In genomic region chr3:24111711-24112110, GRCh38 we compare ENCODE assay signal across 15 cellular contexts.
DNase-seq lines count a peak whose midpoint lies in the region; ATAC-seq, FAIRE-seq and TF ChIP-seq lines count a peak whose summit lies in the region.
"Had no signal": no experiment of that assay in that cellular context is flagged by ENCODE, and none has a peak within 500 bp of the region (broad histone marks: within the 10 kb centered on the region; RNA-seq: fewer than 3 reads in every experiment).

No MANE protein-coding gene starts in this region.

- no TSS peak for BruUV-seq in HepG2 (replicated peaks; lab: Mats Ljungman, UMichigan)

- H3F3A ChIP-seq in neural progenitor cell (ENCODE audit: low read depth), result no peaks in the 10 kb centered on the region

- CTCF ChIA-PET in HepG2 (lab: Yijun Ruan, JAX; ENCODE audit: low intra/inter-chr PET ratio, low total read pairs), result no interaction called here

- TF ChIP-seq EP300 in HepG2 (IDR thresholded peaks at IDR 0.05; ENCODE audit: low read depth in 2 of 2, low read length in 2 of 2) (no peak), HepG2 (CRISPR knock-in tag; IDR thresholded peaks at IDR 0.05; ENCODE audit: borderline replicate concordance) (no peak)

- DNase-seq in HepG2 (ENCODE audit: low spot score), result no peak
- no peak for DNase-seq in right lobe of liver
- DNase-seq in epithelial cell of esophagus (ENCODE audit: low read depth), result peak; percentile 24
- no peak for DNase-seq in neural progenitor cell (ENCODE audit: low spot score)
- no peak for DNase-seq in COR-L47 (lab: John Stamatoyannopoulos, UW)
- no peak for DNase-seq in AG08396 (ENCODE audit: low spot score)
- DNase-seq: Calu3; CD4-positive, CD25-positive, alpha-beta regulatory T cell; DMS 273 treated with DMSO at 0.1 percent for 48 hours; GOT3; H9 had no signal

- H3K27ac Mint-ChIP-seq in neural progenitor cell, result no peak overlapping the region
- H3K27ac Mint-ChIP-seq: CD4-positive, CD25-positive, alpha-beta regulatory T cell; H9; IgD-negative memory B cell had no signal

- H3K9me3 Mint-ChIP-seq in neural progenitor cell, result no peaks in the 10 kb centered on the region
- H3K9me3 Mint-ChIP-seq: CD4-positive, CD25-positive, alpha-beta regulatory T cell; H9; IgD-negative memory B cell had no signal

- no peak for FAIRE-seq in HepG2 (lab: Jason Lieb, UNC)

- no peak overlapping the region for H3K4me2 ChIP-seq in HepG2 (ENCODE audit: low read depth, low read length)
- no peak overlapping the region for H3K4me2 ChIP-seq in neural progenitor cell
- H3K4me2 ChIP-seq: BLaER1 treated with 17β-estradiol and CSF1 and Interleukin-3, amounts not matched to agents 10 nM and 100 nM had no signal

- H3K9me3 ChIP-seq in HepG2 (ENCODE audit: low read length) (no peaks in the 10 kb centered on the region), right lobe of liver (no peaks in the 10 kb centered on the region), neural progenitor cell (ENCODE audit: low read depth) (no peaks in the 10 kb centered on the region)
- H3K9me3 ChIP-seq: BLaER1 treated with 17β-estradiol and CSF1 and Interleukin-3, amounts not matched to agents 10 nM and 100 nM had no signal

- H3K4me3 Mint-ChIP-seq in neural progenitor cell, result no peak overlapping the region
- H3K4me3 Mint-ChIP-seq: CD4-positive, CD25-positive, alpha-beta regulatory T cell; H9; IgD-negative memory B cell had no signal

- H3K36me3 Mint-ChIP-seq in neural progenitor cell, result no peaks in the 10 kb centered on the region
- H3K36me3 Mint-ChIP-seq: CD4-positive, CD25-positive, alpha-beta regulatory T cell; IgD-negative memory B cell had no signal

- H3K9ac ChIP-seq in HepG2 (ENCODE audit: insufficient read depth, low read depth, low read length) (no peak overlapping the region), neural progenitor cell (no peak overlapping the region)
- H3K9ac ChIP-seq: BLaER1 treated with 17β-estradiol and CSF1 and Interleukin-3, amounts not matched to agents 10 nM and 100 nM had no signal

- TF ChIP-seq POLR2A in HepG2 (IDR thresholded peaks at IDR 0.05; ENCODE audit: insufficient read depth in 1 of 2, low read depth in 2 of 2, low read length in 2 of 2) (no peak), right lobe of liver (IDR thresholded peaks at IDR 0.05) (no peak)

- H4K20me1 ChIP-seq in HepG2 (ENCODE audit: insufficient read depth, low read length), result no peaks in the 10 kb centered on the region
- no peaks in the 10 kb centered on the region for H4K20me1 ChIP-seq in neural progenitor cell (ENCODE audit: low read depth)
- H4K20me1 ChIP-seq: BLaER1 treated with 17β-estradiol and CSF1 and Interleukin-3, amounts not matched to agents 10 nM and 100 nM had no signal

- H3K4me1 ChIP-seq in HepG2 (ENCODE audit: insufficient read depth, low read length), result no peaks in the 10 kb centered on the region
- no peaks in the 10 kb centered on the region for H3K4me1 ChIP-seq in right lobe of liver
- H3K4me1 ChIP-seq in neural progenitor cell, result no peaks in the 10 kb centered on the region
- H3K4me1 ChIP-seq: BLaER1 treated with 17β-estradiol and CSF1 and Interleukin-3, amounts not matched to agents 10 nM and 100 nM had no signal

- ATAC-seq in HepG2, result peak; percentile 46; the same call in 2 of the 3 replicates
- ATAC-seq in right lobe of liver, result no peak
- no peak for ATAC-seq in GM18498 (IDR thresholded peaks at IDR 0.05; ENCODE audit: unreplicated experiment)

- TF ChIP-seq RAD21 in HepG2 (CRISPR knock-in tag; IDR thresholded peaks at IDR 0.05), result no peak

- no peak for TF ChIP-seq CTCF in HepG2 (CRISPR knock-in tag; IDR thresholded peaks at IDR 0.05)
- TF ChIP-seq CTCF in right lobe of liver (IDR thresholded peaks at IDR 0.05), result no peak
- TF ChIP-seq CTCF in epithelial cell of esophagus (IDR thresholded peaks at IDR 0.05; ENCODE audit: insufficient read depth, low read depth, low read length, missing control alignments), result no peak
- TF ChIP-seq CTCF in neural progenitor cell (IDR thresholded peaks at IDR 0.05), result no peak

- H3K27me3 Mint-ChIP-seq in neural progenitor cell (ENCODE audit: insufficient read depth, low read depth), result no peaks in the 10 kb centered on the region

- H3K79me2 ChIP-seq in HepG2 (ENCODE audit: insufficient read depth, low read length) (no peaks in the 10 kb centered on the region), neural progenitor cell (ENCODE audit: low read depth) (no peaks in the 10 kb centered on the region)

- no peaks in the 10 kb centered on the region for H3K36me3 ChIP-seq in HepG2 (replicated peaks in 1 of 2; ENCODE audit: control insufficient read depth in 1 of 2, insufficient read depth in 2 of 2, low read length in 2 of 2)
- no peaks in the 10 kb centered on the region for H3K36me3 ChIP-seq in right lobe of liver
- H3K36me3 ChIP-seq in neural progenitor cell, result no peaks in the 10 kb centered on the region
- H3K36me3 ChIP-seq: BLaER1 treated with 17β-estradiol and CSF1 and Interleukin-3, amounts not matched to agents 10 nM and 100 nM had no signal

- in situ Hi-C loops in HepG2 (cut with HindIII; ENCODE audit: extremely low pct_ligation_motif_present, low pct_unique_long_range_greater_than_20kb), result no loop called here

- H3K27ac ChIP-seq in HepG2 (ENCODE audit: extremely low read length, insufficient read depth, low read length), result no peak overlapping the region
- H3K27ac ChIP-seq in right lobe of liver, result no peak overlapping the region
- H3K27ac ChIP-seq in neural progenitor cell, result no peak overlapping the region
- H3K27ac ChIP-seq: 22Rv1; BLaER1 treated with 17β-estradiol and CSF1 and Interleukin-3, amounts not matched to agents 10 nM and 100 nM had no signal

- no peak overlapping the region for H3K4me3 ChIP-seq in HepG2 (replicated peaks in 1 of 3; ENCODE audit: insufficient read depth in 1 of 3, low read depth in 2 of 3, low read length in 3 of 3)
- H3K4me3 ChIP-seq in right lobe of liver, result no peak overlapping the region
- no peak overlapping the region for H3K4me3 ChIP-seq in epithelial cell of esophagus (ENCODE audit: low read length)
- H3K4me3 ChIP-seq in neural progenitor cell, result no peak overlapping the region
- H3K4me3 ChIP-seq: BLaER1 treated with 17β-estradiol and CSF1 and Interleukin-3, amounts not matched to agents 10 nM and 100 nM had no signal

- intact Hi-C loops in HepG2 (cut with micrococcal nuclease; ENCODE audit: unreplicated experiment), result no loop called here
- intact Hi-C loops in right lobe of liver (cut with DNase I), result no loop called here

- WGBS in HepG2 (ENCODE audit: low lambda C conversion rate), result 5% methylated on average over 1 of the region's 1 CpG
- WGBS in right lobe of liver (ENCODE audit: insufficient coverage, low coverage, low lambda C conversion rate, missing lambda C conversion rate), result 63% methylated on average over 1 of the region's 1 CpG

- H3K4me1 Mint-ChIP-seq in neural progenitor cell, result no peaks in the 10 kb centered on the region
- H3K4me1 Mint-ChIP-seq: CD4-positive, CD25-positive, alpha-beta regulatory T cell; H9; IgD-negative memory B cell had no signal

- POLR2A ChIA-PET in HepG2 (lab: Yijun Ruan, JAX), result no interaction called here

- H2AFZ ChIP-seq in HepG2 (ENCODE audit: low read length) (no peak overlapping the region), neural progenitor cell (replicated peaks) (peak overlapping the region; percentile 20)

- H3K27me3 ChIP-seq in HepG2 (ENCODE audit: control insufficient read depth in 1 of 2, insufficient read depth in 2 of 2, low read length in 2 of 2), result peaks cover 0 to 5% of the 10 kb centered on the region in 2 experiments; a peak in 1 of 5 replicates
- no peaks in the 10 kb centered on the region for H3K27me3 ChIP-seq in right lobe of liver
- H3K27me3 ChIP-seq in neural progenitor cell, result no peaks in the 10 kb centered on the region
- H3K27me3 ChIP-seq: BLaER1 treated with 17β-estradiol and CSF1 and Interleukin-3, amounts not matched to agents 10 nM and 100 nM had no signal

TF ChIP-seq in HepG2, 621 proteins besides CTCF, POLR2A, EP300 and RAD21:
- no peak for TF ChIP-seq ZBTB38 (CRISPR knock-in tag; IDR thresholded peaks at IDR 0.05)
- no peak for TF ChIP-seq FOSL2 (CRISPR knock-in tag; IDR thresholded peaks at IDR 0.05)
- no peak for TF ChIP-seq NR2F6 (IDR thresholded peaks at IDR 0.05)
- TF ChIP-seq NR2F6 (CRISPR knock-in tag; IDR thresholded peaks at IDR 0.05), result no peak
- TF ChIP-seq ZNF569 (CRISPR knock-in tag; IDR thresholded peaks at IDR 0.05; ENCODE audit: borderline replicate concordance), result no peak
- TF ChIP-seq RBFOX2 (IDR thresholded peaks at IDR 0.05; ENCODE audit: low read depth, low read length), result no peak
- TF ChIP-seq MXD4 (CRISPR knock-in tag; IDR thresholded peaks at IDR 0.05), result no peak
- no peak for TF ChIP-seq MAZ (IDR thresholded peaks at IDR 0.05; ENCODE audit: borderline replicate concordance, low read depth, low read length)
- no peak for TF ChIP-seq MAZ (CRISPR knock-in tag; IDR thresholded peaks at IDR 0.05; ENCODE audit: low read depth)
- TF ChIP-seq SMC3 (IDR thresholded peaks at IDR 0.05; ENCODE audit: low read length), result no peak
- no peak for TF ChIP-seq E2F5 (CRISPR knock-in tag; conservative IDR thresholded peaks at IDR 0.05)
- TF ChIP-seq SALL2 (CRISPR knock-in tag; IDR thresholded peaks at IDR 0.05), result no peak
- no peak for TF ChIP-seq CBX5 (CRISPR knock-in tag; IDR thresholded peaks at IDR 0.05; ENCODE audit: borderline replicate concordance)
